16 cellular contexts compared by ENCODE assay signal in genomic region chr7:33764752-33765451, GRCh38.
A peak's percentile ranks its signal among the peaks of the same experiment; 100 is the strongest.
DNase-seq lines count a peak whose midpoint lies in the region; ATAC-seq and TF ChIP-seq lines count a peak whose summit lies in the region.
"Had no signal": no experiment of that assay in that cellular context is flagged by ENCODE, and none has a peak within 500 bp of the region (broad histone marks: within the 10 kb centered on the region; RNA-seq: fewer than 3 reads in every experiment).

No MANE protein-coding gene starts in this region.

- peak; percentile 20 to 93 for DNase-seq in cardiac muscle cell (ENCODE audit: low read depth in 1 of 2, low spot score in 1 of 2)
- DNase-seq in right atrium auricular region (ENCODE audit: low spot score), result no peak
- DNase-seq in dermis microvascular lymphatic vessel endothelial cell (ENCODE audit: low read depth in 2 of 2), result peak; percentile 73 to 76
- DNase-seq in left lobe of liver (ENCODE audit: low spot score), result no peak
- no peak for DNase-seq in activated CD8-positive, alpha-beta memory T cell treated with anti-CD3 and anti-CD28 coated beads, Interleukin-2, amount 50 U/mL, for 48 hours
- no peak for DNase-seq in endothelial cell (ENCODE audit: low spot score)
- DNase-seq: activated CD4-positive, alpha-beta T cell treated with anti-CD3 and anti-CD28 coated beads for 48 hours; activated T-cell treated with anti-CD3 and anti-CD28 coated beads, Interleukin-2, amount 50 U/mL, for 72 hours; DND-41; KG1; NCI-H2029 had no signal

- H3K27ac ChIP-seq in cardiac muscle cell (peak overlapping the region; percentile 51), right atrium auricular region (peak overlapping the region in 1 of 2 donors; percentile 16)
- H3K27ac ChIP-seq: epithelial cell of prostate had no signal

- H3K4me1 Mint-ChIP-seq in endothelial cell (ENCODE audit: unreplicated experiment), result peaks cover 10% of the 10 kb centered on the region

- no peaks in the 10 kb centered on the region for H3K9me3 Mint-ChIP-seq in endothelial cell (ENCODE audit: unreplicated experiment)
- H3K9me3 Mint-ChIP-seq: activated T-cell treated with anti-CD3 and anti-CD28 coated beads, Interleukin-2, amount 50 U/mL, for 72 hours; neural crest cell; T-helper 1 cell treated with Interleukin-12 subunit alpha and Interleukin-12 subunit beta and Interleukin-4 antibody, amounts not matched to agents 30 μg/mL and 1 μg/mL, for 36 hours had no signal

- H3K27ac Mint-ChIP-seq in endothelial cell (ENCODE audit: unreplicated experiment), result no peak overlapping the region
- H3K27ac Mint-ChIP-seq: activated T-cell treated with anti-CD3 and anti-CD28 coated beads, Interleukin-2, amount 50 U/mL, for 72 hours; T-helper 1 cell treated with Interleukin-12 subunit alpha and Interleukin-12 subunit beta and Interleukin-4 antibody, amounts not matched to agents 30 μg/mL and 1 μg/mL, for 36 hours had no signal

- H3K36me3 ChIP-seq in cardiac muscle cell (no peaks in the 10 kb centered on the region), right atrium auricular region (no peaks in the 10 kb centered on the region)

- H3K36me3 Mint-ChIP-seq in endothelial cell (ENCODE audit: low read depth, unreplicated experiment), result no peaks in the 10 kb centered on the region

- no peak overlapping the region for H3K4me3 Mint-ChIP-seq in endothelial cell (ENCODE audit: unreplicated experiment)
- H3K4me3 Mint-ChIP-seq: activated T-cell treated with anti-CD3 and anti-CD28 coated beads, Interleukin-2, amount 50 U/mL, for 72 hours; neural crest cell; T-helper 1 cell treated with Interleukin-12 subunit alpha and Interleukin-12 subunit beta and Interleukin-4 antibody, amounts not matched to agents 30 μg/mL and 1 μg/mL, for 36 hours had no signal

- H3K9me3 ChIP-seq in cardiac muscle cell (ENCODE audit: low read depth) (no peaks in the 10 kb centered on the region), right atrium auricular region (no peaks in the 10 kb centered on the region)

- ATAC-seq in left lobe of liver, result peak; percentile 63
- no peak for ATAC-seq in GM18867 (IDR thresholded peaks at IDR 0.05; ENCODE audit: unreplicated experiment)
- ATAC-seq in HG03439 (IDR thresholded peaks at IDR 0.05; ENCODE audit: unreplicated experiment), result no peak
- ATAC-seq: activated T-cell treated with anti-CD3 and anti-CD28 coated beads, Interleukin-2, amount 50 U/mL, for 72 hours had no signal

- H3K4me3 ChIP-seq in cardiac muscle cell, result no peak overlapping the region
- H3K4me3 ChIP-seq in right atrium auricular region, result no peak overlapping the region

- H3K27me3 ChIP-seq in cardiac muscle cell (no peaks in the 10 kb centered on the region), right atrium auricular region (no peaks in the 10 kb centered on the region)

- no peaks in the 10 kb centered on the region for H3K27me3 Mint-ChIP-seq in endothelial cell (ENCODE audit: unreplicated experiment)

- no peak for TF ChIP-seq CTCF in cardiac muscle cell (IDR thresholded peaks at IDR 0.05; ENCODE audit: low read depth, low read length)
- no peak for TF ChIP-seq CTCF in right atrium auricular region (IDR thresholded peaks at IDR 0.05)
- TF ChIP-seq CTCF in endothelial cell (IDR thresholded peaks at IDR 0.05; ENCODE audit: unreplicated experiment), result no peak

- peaks cover 20% of the 10 kb centered on the region for H3K4me1 ChIP-seq in cardiac muscle cell (ENCODE audit: low read depth)
- no peaks in the 10 kb centered on the region for H3K4me1 ChIP-seq in right atrium auricular region

Comparison
In these comparisons a context has a peak if more than half of its experiments do, and no peak if none do; other contexts are left out.
1. DNase-seq: peak in cardiac muscle cell (2 of 2) and dermis microvascular lymphatic vessel endothelial cell (2 of 2); none in right atrium auricular region (single experiment), left lobe of liver (single experiment), activated CD8-positive, alpha-beta memory T cell treated with anti-CD3 and anti-CD28 coated beads, Interleukin-2, amount 50 U/mL, for 48 hours (single experiment) and endothelial cell (single experiment).